ENCODE assay signal across 1 cellular context in the genomic region with DNA sequence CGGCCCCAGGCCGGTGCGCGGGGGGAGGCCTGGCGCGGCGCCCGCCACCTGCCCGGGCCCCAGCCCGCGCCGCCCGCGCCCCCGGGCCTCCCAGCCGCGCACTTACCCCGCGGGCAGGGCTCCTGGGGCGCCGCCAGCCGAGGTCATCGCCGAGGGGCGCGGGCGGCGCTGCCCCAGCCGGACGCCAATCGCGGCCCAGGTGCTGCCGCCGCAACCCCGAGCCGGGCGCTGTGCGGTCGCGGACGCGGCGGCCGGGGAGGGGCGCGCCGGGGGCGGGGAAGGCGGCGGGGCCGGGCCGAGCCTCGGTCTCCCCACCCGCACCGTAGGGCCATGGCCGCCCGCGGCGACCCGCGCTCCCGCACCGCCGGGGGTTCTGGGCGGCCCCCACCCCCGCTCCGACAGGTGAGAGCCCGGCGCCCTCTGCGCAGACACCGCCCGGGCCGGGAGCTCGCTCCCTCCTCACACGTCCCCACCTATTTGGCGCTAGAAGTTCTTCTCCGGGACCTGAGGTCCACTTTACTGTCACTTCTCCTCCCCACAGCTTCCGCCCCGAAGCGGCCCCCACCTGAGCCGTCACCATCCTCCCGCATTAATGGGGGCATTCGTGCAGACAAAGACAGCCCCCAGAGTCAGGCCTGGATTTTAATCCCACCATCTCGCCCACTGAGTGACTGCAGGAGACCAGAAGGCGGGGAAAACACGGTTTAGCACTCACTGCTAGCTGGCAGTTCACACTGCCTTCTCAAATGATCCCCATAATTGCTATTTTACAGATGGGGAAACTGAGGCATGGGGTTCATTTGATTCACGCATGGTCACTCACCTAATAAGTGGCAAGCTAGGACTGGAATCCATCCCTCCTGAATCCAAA.
TF ChIP-seq lines count a peak whose summit lies in the region.

A gene (minus strand): TSS at position 232 of the 871 bp plus-strand sequence. CDS start 85 bp downstream, at position 147.

TF ChIP-seq in IMR-90, 13 proteins besides CTCF, POLR2A, EP300 and RAD21 (continued from another document):
- TF ChIP-seq, protein P1, sequence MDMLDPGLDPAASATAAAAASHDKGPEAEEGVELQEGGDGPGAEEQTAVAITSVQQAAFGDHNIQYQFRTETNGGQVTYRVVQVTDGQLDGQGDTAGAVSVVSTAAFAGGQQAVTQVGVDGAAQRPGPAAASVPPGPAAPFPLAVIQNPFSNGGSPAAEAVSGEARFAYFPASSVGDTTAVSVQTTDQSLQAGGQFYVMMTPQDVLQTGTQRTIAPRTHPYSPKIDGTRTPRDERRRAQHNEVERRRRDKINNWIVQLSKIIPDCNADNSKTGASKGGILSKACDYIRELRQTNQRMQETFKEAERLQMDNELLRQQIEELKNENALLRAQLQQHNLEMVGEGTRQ (IDR thresholded peaks at IDR 0.05; ENCODE audit: low read depth, low read length), result no peak
- TF ChIP-seq NFE2L2 (IDR thresholded peaks at IDR 0.05; ENCODE audit: low read depth, low read length) (no peak), CHD1 (IDR thresholded peaks at IDR 0.05; ENCODE audit: low read depth, low read length) (no peak), MXI1 (IDR thresholded peaks at IDR 0.05; ENCODE audit: borderline replicate concordance, low read depth, low read length) (no peak), RCOR1 (IDR thresholded peaks at IDR 0.05; ENCODE audit: insufficient replicate concordance, low read length) (no peak), BHLHE40 (IDR thresholded peaks at IDR 0.05; ENCODE audit: low read depth, low read length) (no peak), SMC3 (IDR thresholded peaks at IDR 0.05; ENCODE audit: low read depth, low read length) (no peak)
